In the genomic region with DNA sequence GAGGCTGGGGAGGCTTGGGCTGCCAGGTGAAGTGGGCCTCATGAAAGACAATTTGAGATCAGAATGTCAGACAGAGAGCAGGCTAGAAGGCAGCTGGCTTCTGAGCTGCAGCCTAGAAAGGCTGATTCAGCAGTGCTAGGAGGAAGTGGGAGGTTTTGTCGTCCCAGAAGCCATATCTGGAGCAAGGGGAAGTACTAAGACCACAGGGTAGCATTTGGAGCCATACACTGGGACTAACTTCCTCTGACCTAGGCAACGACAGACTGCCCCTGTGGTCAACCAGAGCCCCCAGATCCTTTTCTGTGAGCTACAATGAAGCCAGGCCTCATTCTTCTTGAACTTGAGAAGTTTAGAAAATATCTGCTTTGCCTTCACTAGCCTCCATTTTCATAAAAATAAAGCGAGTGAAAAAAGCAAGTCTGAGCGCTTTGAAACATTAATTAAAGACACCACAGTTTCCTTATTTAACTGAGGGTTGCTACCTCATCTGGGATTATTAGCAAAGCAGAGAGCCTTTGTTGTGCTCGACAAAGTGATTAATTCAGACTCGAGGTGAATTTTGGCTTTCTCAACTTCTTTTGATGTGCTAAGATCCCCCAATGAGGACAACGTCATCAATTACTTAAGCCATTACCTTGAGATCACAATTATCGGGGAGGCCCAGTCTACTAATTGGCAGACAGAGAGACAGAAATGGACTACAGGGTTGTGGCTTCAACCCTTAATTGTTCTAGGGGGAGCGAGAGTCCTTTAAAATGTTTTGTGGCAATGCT, we compare ENCODE assay signal across 8 cellular contexts. TPM values are rescaled to one million over a fixed set of nuclear protein-coding genes. Genes with fewer than 3 reads are reported as not detected.
DNase-seq lines count a peak whose midpoint lies in the region; ATAC-seq, FAIRE-seq and TF ChIP-seq lines count a peak whose summit lies in the region.

No MANE protein-coding gene starts in this region.

- H3K27me3 Mint-ChIP-seq in T-cell: no peaks in the 10 kb centered on the region

- H3K4me3 Mint-ChIP-seq in T-cell: peak overlapping the region in 1 of 3 donors; percentile 46

- DNase-seq in T-cell: peak in 7 of 34 experiments; percentile 3 to 34 (median 12)
- no peak for DNase-seq in left colon
- no peak for DNase-seq in D341Med (ENCODE audit: low spot score)
- no peak for DNase-seq in H54 (ENCODE audit: insufficient read length, low spot score)
- DNase-seq in NCI-H1930 (lab: John Stamatoyannopoulos, UW): no peak
- no peak for DNase-seq in activated CD4-positive, CD25-positive, alpha-beta regulatory T cell treated with anti-CD3 and anti-CD28 coated beads, Interleukin-2, amount 50 U/mL, for 72 hours

- peak overlapping the region; percentile 76 to 79 for H3K27ac Mint-ChIP-seq in T-cell

- CTCF ChIA-PET in T-cell (lab: Charles Lee): interaction anchor here in 1 of 2 donors (0.6 kb wide), 1 partner anchor 99 kb away, joined by 3 read pairs; no protein-coding TSS in a partner anchor

- peak; percentile 86 for ATAC-seq in GM19043 (IDR thresholded peaks at IDR 0.05; ENCODE audit: low read depth, unreplicated experiment)
- ATAC-seq in HG02943 (IDR thresholded peaks at IDR 0.05; ENCODE audit: low read depth, unreplicated experiment): peak; percentile 86
- ATAC-seq in T-cell (replicated peaks in 1 of 4): peak; percentile 50 to 73 (median 56)
- peak; percentile 49 for ATAC-seq in left colon

- POLR2A ChIA-PET in T-cell (lab: Charles Lee): no interaction called here

- H3K36me3 Mint-ChIP-seq in T-cell: no peaks in the 10 kb centered on the region

- H3K9me3 Mint-ChIP-seq in T-cell: no peaks in the 10 kb centered on the region

- no peak for FAIRE-seq in H54 (lab: Jason Lieb, UNC)

- H3K4me1 Mint-ChIP-seq in T-cell: peaks cover 29 to 38% (median 35%) of the 10 kb centered on the region in 3 donors

- no peak for TF ChIP-seq POLR2A in H54 (IDR thresholded peaks at IDR 0.05; ENCODE audit: low read depth, low read length)

- intact Hi-C loops in left colon (cut with DNase I, micrococcal nuclease): no loop called here

RNA-seq across cellular contexts. Expression of a gene that starts 26.6 kb away (rescaled TPM):
- total RNA-seq in T-cell: 10 to 100 TPM in 2 of 5 donors, 1 to 10 TPM in 3; 5.2 to 14.2 (median 7.3) TPM
- 10 to 100 TPM in 1 of 2 donors, 1 to 10 TPM in 1; 8.4 to 10.3 TPM for total RNA-seq in left colon
